ENCODE assay signal across 14 cellular contexts in the genomic region with DNA sequence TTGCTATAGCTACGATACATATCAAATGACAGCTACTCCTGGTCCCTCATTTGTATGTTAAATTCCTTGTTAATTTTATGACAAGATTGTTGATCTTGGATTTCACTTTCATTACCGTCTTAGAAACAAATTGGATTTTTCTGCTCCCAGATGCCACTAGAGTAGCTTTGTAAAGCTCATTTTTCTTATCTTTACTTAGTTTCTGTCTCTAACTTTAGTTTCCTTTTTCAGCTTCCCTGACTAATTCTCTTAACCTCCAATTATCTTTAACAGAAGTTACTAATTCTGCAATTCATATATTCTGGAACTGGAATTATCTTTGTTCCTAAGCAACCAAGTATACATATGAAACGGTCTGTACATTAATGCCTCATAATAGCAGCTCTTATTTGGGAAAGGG. TPM values are rescaled to one million over a fixed set of nuclear protein-coding genes. Genes with fewer than 3 reads are reported as not detected.
A peak's percentile ranks its signal among the peaks of the same experiment; 100 is the strongest.
DNase-seq lines count a peak whose midpoint lies in the region; ATAC-seq and TF ChIP-seq lines count a peak whose summit lies in the region.
"Had no signal": no experiment of that assay in that cellular context is flagged by ENCODE, and none has a peak within 500 bp of the region (broad histone marks: within the 10 kb centered on the region; RNA-seq: fewer than 3 reads in every experiment).

No MANE protein-coding gene starts in this region.

- peaks cover 30% of the 10 kb centered on the region for H3K4me1 Mint-ChIP-seq in activated naive CD8-positive, alpha-beta T cell treated with anti-CD3 and anti-CD28 coated beads for 36 hours

- in situ Hi-C loops in transverse colon (cut with MboI; ENCODE audit: low pct_ligation_motif_present in 1 of 4, low pct_unique_long_range_greater_than_20kb in 1 of 4, low sequenced_read_pairs in 3 of 4) = no loop called here

- peaks cover 46% of the 10 kb centered on the region for H3K36me3 Mint-ChIP-seq in activated naive CD8-positive, alpha-beta T cell treated with anti-CD3 and anti-CD28 coated beads for 36 hours

- H3K4me1 ChIP-seq in heart left ventricle (peaks cover 7 to 88% (median 68%) of the 10 kb centered on the region in 12 donors), lower lobe of right lung (peaks cover 84% of the 10 kb centered on the region), transverse colon (peaks cover 5 to 72% (median 46%) of the 10 kb centered on the region in 4 donors)

- intact Hi-C loops in heart left ventricle (cut with DNase I) = loop anchor here in 4 of 10 donors (5.0 to 10.0 kb wide), 3 partner anchors 33 to 113 kb away; no protein-coding TSS in a partner anchor
- intact Hi-C loops in left cardiac atrium (cut with DNase I) = no loop called here
- intact Hi-C loops in lower lobe of right lung (cut with DNase I) = no loop called here
- intact Hi-C loops in transverse colon (cut with DNase I; ENCODE audit: low total_unique reads) = no loop called here

- H3K27ac Mint-ChIP-seq in activated naive CD8-positive, alpha-beta T cell treated with anti-CD3 and anti-CD28 coated beads for 36 hours = no peak overlapping the region

- H3K27me3 ChIP-seq in heart left ventricle (no peaks in the 10 kb centered on the region), lower lobe of right lung (ENCODE audit: low read depth) (no peaks in the 10 kb centered on the region), transverse colon (no peaks in the 10 kb centered on the region)

- H3K4me3 ChIP-seq in heart left ventricle (peak overlapping the region in 6 of 12 donors; percentile 2 to 80 (median 40)), lower lobe of right lung (peak overlapping the region; percentile 71), transverse colon (peak overlapping the region in 2 of 4 donors; percentile 2 to 14)

- TF ChIP-seq POLR2A in heart left ventricle (IDR thresholded peaks at IDR 0.05) = no peak
- TF ChIP-seq POLR2A in transverse colon (IDR thresholded peaks at IDR 0.05) = no peak

- TF ChIP-seq CTCF in heart left ventricle (IDR thresholded peaks at IDR 0.05) = no peak
- no peak for TF ChIP-seq CTCF in lower lobe of right lung (IDR thresholded peaks at IDR 0.05)
- TF ChIP-seq CTCF in transverse colon (IDR thresholded peaks at IDR 0.05) = no peak

- WGBS in heart left ventricle, 4 donors = 49 to 62% (median 56%) methylated on average over 3 of the region's 3 CpGs
- WGBS in transverse colon (ENCODE audit: low coverage in 1 of 2), 2 donors = 61% methylated on average over 3 of the region's 3 CpGs

- no peaks in the 10 kb centered on the region for H3K9me3 Mint-ChIP-seq in activated naive CD8-positive, alpha-beta T cell treated with anti-CD3 and anti-CD28 coated beads for 36 hours

- H3K36me3 ChIP-seq in heart left ventricle (peaks cover 0 to 36% (median 13%) of the 10 kb centered on the region in 9 donors), lower lobe of right lung (peaks cover 14% of the 10 kb centered on the region), transverse colon (no peaks in the 10 kb centered on the region)

- H3K4me3 Mint-ChIP-seq in activated naive CD8-positive, alpha-beta T cell treated with anti-CD3 and anti-CD28 coated beads for 36 hours = peak overlapping the region; percentile 35

- H3K9me3 ChIP-seq in heart left ventricle (no peaks in the 10 kb centered on the region), lower lobe of right lung (no peaks in the 10 kb centered on the region), transverse colon (no peaks in the 10 kb centered on the region)

- DNase-seq in heart left ventricle (no peak), left cardiac atrium (no peak), lower lobe of right lung (no peak), transverse colon (no peak), NCI-H446 treated with DMSO at 0.1 percent for 48 hours (lab: John Stamatoyannopoulos, UW) (no peak)
- DNase-seq in activated naive CD8-positive, alpha-beta T cell treated with anti-CD3 and anti-CD28 coated beads for 36 hours = no peak
- DNase-seq: anterior cingulate cortex; EL; KG1; NCI-H1930; stimulated activated CD8-positive, alpha-beta memory T cell treated with anti-CD3 and anti-CD28 coated beads, Interleukin-4, amount 100 ng/mL, for 48 hours had no signal

- H3K27ac ChIP-seq in heart left ventricle (peak overlapping the region in 9 of 12 donors; percentile 4 to 96 (median 16)), lower lobe of right lung (peak overlapping the region; percentile 13), transverse colon (peak overlapping the region; percentile 89 to 98 (median 93))

- no peaks in the 10 kb centered on the region for H3K27me3 Mint-ChIP-seq in activated naive CD8-positive, alpha-beta T cell treated with anti-CD3 and anti-CD28 coated beads for 36 hours

- TF ChIP-seq EP300 in transverse colon (IDR thresholded peaks at IDR 0.05; ENCODE audit: low read depth) = no peak

- ATAC-seq in heart left ventricle (no peak), left cardiac atrium (no peak), lower lobe of right lung (no peak), HG03135 (IDR thresholded peaks at IDR 0.05; ENCODE audit: unreplicated experiment) (no peak), HG02798 (IDR thresholded peaks at IDR 0.05; ENCODE audit: poor library complexity, unreplicated experiment) (no peak)
- ATAC-seq: HCT116 had no signal

RNA-seq across cellular contexts. Expression of a gene that starts 16.6 kb away (rescaled TPM):
- total RNA-seq in heart left ventricle (10 to 100 TPM; 20.9 to 52.0 (median 24.6) TPM), left cardiac atrium (10 to 100 TPM; 29.3 to 34.9 TPM), lower lobe of right lung (84.4 TPM), transverse colon (10 to 100 TPM; 42.6 to 83.2 (median 48.0) TPM)
- polyA plus RNA-seq in heart left ventricle = 1 to 10 TPM; 5.5 to 9.1 TPM
- 1 to 10 TPM; 6.9 to 9.9 TPM for total RNA-seq in activated naive CD8-positive, alpha-beta T cell treated with anti-CD3 and anti-CD28 coated beads for 36 hours

RNA-seq across cellular contexts. Expression of a gene that starts 16.6 kb away (rescaled TPM):
- total RNA-seq in heart left ventricle (10 to 100 TPM; 12.8 to 28.4 (median 20.1) TPM), left cardiac atrium (10 to 100 TPM; 16.1 to 23.6 TPM), lower lobe of right lung (31.5 TPM), transverse colon (10 to 100 TPM; 10.1 to 62.3 (median 16.8) TPM)
- 10 to 100 TPM in 1 of 2 donors, 1 to 10 TPM in 1; 4.3 to 16.8 TPM for polyA plus RNA-seq in heart left ventricle
- total RNA-seq in activated naive CD8-positive, alpha-beta T cell treated with anti-CD3 and anti-CD28 coated beads for 36 hours = 10 to 100 TPM; 24.8 TPM

Comparison
In these comparisons a context has a peak if more than half of its experiments do, and no peak if none do; other contexts are left out.
1. H3K27ac ChIP-seq: peak in every context shown above with its lines; median percentile 93 in transverse colon; 16 in heart left ventricle; 13 in lower lobe of right lung.